ENCODE assay signal across 13 cellular contexts in genomic region chr2:8573234-8573941, GRCh38.
A peak's percentile ranks its signal among the peaks of the same experiment; 100 is the strongest.
DNase-seq lines count a peak whose midpoint lies in the region; ATAC-seq and TF ChIP-seq lines count a peak whose summit lies in the region.
"Had no signal": no experiment of that assay in that cellular context is flagged by ENCODE, and none has a peak within 500 bp of the region (broad histone marks: within the 10 kb centered on the region; RNA-seq: fewer than 3 reads in every experiment).

No MANE protein-coding gene starts in this region.

- ATAC-seq in mucosa of descending colon (peak; percentile 49), GM19455 (IDR thresholded peaks at IDR 0.05; ENCODE audit: unreplicated experiment) (no peak), HG02623 (IDR thresholded peaks at IDR 0.05; ENCODE audit: unreplicated experiment) (no peak)
- ATAC-seq: activated CD4-positive, CD25-positive, alpha-beta regulatory T cell treated with anti-CD3 and anti-CD28 coated beads, Interleukin-2, amount 50 U/mL, for 24 hours; left cardiac atrium; Right ventricle myocardium inferior had no signal

- H3K36me3 ChIP-seq in mucosa of descending colon (ENCODE audit: low read depth), result no peaks in the 10 kb centered on the region
- H3K36me3 ChIP-seq: BE2C had no signal

- no peaks in the 10 kb centered on the region for H3K9me3 ChIP-seq in mucosa of descending colon
- H3K9me3 ChIP-seq: BE2C had no signal

- TF ChIP-seq CTCF in mucosa of descending colon (IDR thresholded peaks at IDR 0.05), result no peak

- DNase-seq in DMS153 treated with DMSO at 0.1 percent for 48 hours (lab: John Stamatoyannopoulos, UW; ENCODE audit: unreplicated experiment) (peak; percentile 88), NCI-H146 treated with DMSO at 0.1 percent for 48 hours (lab: John Stamatoyannopoulos, UW; ENCODE audit: unreplicated experiment) (peak; percentile 96), SHP77 treated with DMSO at 0.1 percent for 48 hours (lab: John Stamatoyannopoulos, UW) (peak; percentile 95), mucosa of descending colon (peak; percentile 57 to 70 (median 61)), GM19240 (ENCODE audit: insufficient read length, low spot score) (no peak)
- DNase-seq in NK-92 treated with Interleukin-12 subunit alpha and Interleukin-12 subunit beta, amount 100 ng/mL, for 24 hours (lab: John Stamatoyannopoulos, UW), result no peak
- DNase-seq: BE2C, left cardiac atrium, nucleus accumbens had no signal

- peaks cover 10% of the 10 kb centered on the region for H3K4me1 ChIP-seq in mucosa of descending colon (ENCODE audit: low read depth)
- H3K4me1 ChIP-seq: BE2C had no signal

- intact Hi-C loops in mucosa of descending colon (cut with DNase I, micrococcal nuclease), result no loop called here

- no peak overlapping the region for H3K4me3 ChIP-seq in mucosa of descending colon

Comparison
In these comparisons a context has a peak if more than half of its experiments do, and no peak if none do; other contexts are left out.
1. DNase-seq: peak in DMS153 treated with DMSO at 0.1 percent for 48 hours (single experiment), NCI-H146 treated with DMSO at 0.1 percent for 48 hours (single experiment), SHP77 treated with DMSO at 0.1 percent for 48 hours (single experiment) and mucosa of descending colon (3 of 3); none in NK-92 treated with Interleukin-12 subunit alpha and Interleukin-12 subunit beta, amount 100 ng/mL, for 24 hours (single experiment) and GM19240 (single experiment).